ENCODE assay signal across 8 cellular contexts in the genomic region with DNA sequence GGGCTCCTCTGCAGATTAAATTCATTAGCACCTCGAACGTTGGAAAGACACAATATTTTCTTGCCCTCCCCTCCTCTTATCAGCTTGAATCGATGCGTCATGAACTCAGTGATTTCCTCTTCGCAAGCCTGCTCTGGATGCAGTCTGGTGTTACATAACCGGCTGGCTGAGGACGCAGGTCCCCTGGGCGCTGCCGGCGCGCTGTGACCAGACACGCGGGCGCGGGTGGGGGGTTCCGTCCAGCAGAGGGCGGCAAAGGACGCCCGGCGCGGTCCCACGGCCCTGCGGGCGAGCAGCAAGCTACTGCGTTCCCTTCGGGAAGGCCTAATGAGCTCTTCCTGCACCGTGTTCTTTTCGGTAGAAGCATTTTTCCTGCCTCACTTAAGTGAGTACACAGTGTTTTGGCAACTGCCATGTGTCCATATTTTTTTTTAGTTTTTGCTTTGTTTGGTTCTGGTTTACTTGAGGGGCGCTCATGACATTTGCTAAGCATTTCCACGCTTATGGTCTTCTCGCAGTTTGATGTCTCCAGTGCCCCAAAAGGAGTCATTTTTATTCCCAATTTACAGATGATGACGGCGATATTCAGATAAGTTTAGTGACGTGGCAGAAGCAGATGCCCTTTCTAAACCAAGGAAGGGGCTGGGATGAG.
A peak's percentile ranks its signal among the peaks of the same experiment; 100 is the strongest.
DNase-seq lines count a peak whose midpoint lies in the region; ATAC-seq and TF ChIP-seq lines count a peak whose summit lies in the region.

No MANE protein-coding gene starts in this region.

- DNase-seq in AG09309 (ENCODE audit: low read depth) (peak; percentile 72), NCI-H2227 (lab: John Stamatoyannopoulos, UW; ENCODE audit: unreplicated experiment) (peak; percentile 81), cerebellar cortex (ENCODE audit: low spot score) (peak; percentile 85), kidney glomerular epithelial cell (lab: John Stamatoyannopoulos, UW) (peak; percentile 68)
- peak; percentile 84 for DNase-seq in activated CD4-positive, CD25-positive, alpha-beta regulatory T cell treated with anti-CD3 and anti-CD28 coated beads, Interleukin-2, amount 50 U/mL, for 72 hours
- peak; percentile 57 to 73 (median 70) for DNase-seq in stimulated activated CD4-positive, alpha-beta T cell treated with anti-CD3 and anti-CD28 coated beads, Interleukin-1b, Interleukin-23, amount 100 ng/mL, for 24 hours (ENCODE audit: low read depth in 4 of 4, low spot score in 1 of 4)

- ATAC-seq in GM18909 (IDR thresholded peaks at IDR 0.05; ENCODE audit: poor library complexity, unreplicated experiment) (peak; percentile 95), HG03159 (IDR thresholded peaks at IDR 0.05; ENCODE audit: unreplicated experiment) (peak; percentile 93)

- TF ChIP-seq CTCF in AG09309 (IDR thresholded peaks at IDR 0.05; ENCODE audit: control insufficient read depth, insufficient read depth, low read depth, low read length, missing control alignments), result peak; percentile 82

- no peak overlapping the region for H3K4me3 ChIP-seq in AG09309 (ENCODE audit: control insufficient read depth, low read depth, low read length)
